In genomic region chr9:37119907-37120839, GRCh38 we compare ENCODE assay signal across 8 cellular contexts. TPM values are rescaled to one million over a fixed set of nuclear protein-coding genes. Genes with fewer than 3 reads are reported as not detected.
DNase-seq lines count a peak whose midpoint lies in the region; ATAC-seq and TF ChIP-seq lines count a peak whose summit lies in the region.

TSS of gene ZCCHC7 (plus strand) at chr9:37120574.

- peaks cover 45% of the 10 kb centered on the region for H3K79me2 ChIP-seq in osteoblast (ENCODE audit: insufficient read depth, low read length)

- H3K4me1 Mint-ChIP-seq in activated naive CD8-positive, alpha-beta T cell (ENCODE audit: low read depth) = peaks cover 35% of the 10 kb centered on the region
- H3K4me1 Mint-ChIP-seq in glutamatergic neuron (ENCODE audit: low read depth, unreplicated experiment) = peaks cover 7% of the 10 kb centered on the region

- H3K4me2 ChIP-seq in osteoblast (ENCODE audit: insufficient read depth, low read length) = peak within 1 kb of the TSS; percentile 95

- POLR2A ChIA-PET in GM10248 (lab: Yijun Ruan, JAX) = interaction anchor here (0.5 to 2.2 kb wide), 9 partner anchors 12 to 178 kb away, joined by 3 to 9 read pairs (median 4); no protein-coding TSS in a partner anchor

- CTCF ChIA-PET in GM10248 (lab: Yijun Ruan, JAX) = interaction anchor here (0.9 to 2.5 kb wide), 13 partner anchors 9 to 181 kb away, joined by 3 to 10 read pairs (median 4); partner anchors contain the start of gene PAX5

- peaks cover 6% of the 10 kb centered on the region for H3K36me3 Mint-ChIP-seq in activated naive CD8-positive, alpha-beta T cell
- H3K36me3 Mint-ChIP-seq in glutamatergic neuron (ENCODE audit: unreplicated experiment) = no peaks in the 10 kb centered on the region

- DNase-seq in GM10248 (ENCODE audit: extremely low spot score) (peak; percentile 99), NCI-H1105 (lab: John Stamatoyannopoulos, UW) (peak; percentile 91), SKM-1 treated with dmso at 0.1 percent for 144 hours (lab: John Stamatoyannopoulos, UW; ENCODE audit: unreplicated experiment) (peak; percentile 86), glutamatergic neuron (peak; percentile 97), osteoblast (ENCODE audit: insufficient read length, low spot score, missing footprints) (peak; percentile 97), thoracic aorta (ENCODE audit: low spot score) (peak; percentile 86)

- H2AFZ ChIP-seq in osteoblast (ENCODE audit: low read length) = peak within 1 kb of the TSS; percentile 99

- ATAC-seq in HG02623 (IDR thresholded peaks at IDR 0.05; ENCODE audit: unreplicated experiment) (peak; percentile 91), thoracic aorta (ENCODE audit: insufficient number of reproducible peaks, low FRiP score, low read depth) (peak; percentile 97)

- H3K9me3 Mint-ChIP-seq in activated naive CD8-positive, alpha-beta T cell (ENCODE audit: low read depth) = peaks cover 3% of the 10 kb centered on the region
- peaks cover 10% of the 10 kb centered on the region for H3K9me3 Mint-ChIP-seq in glutamatergic neuron (ENCODE audit: unreplicated experiment)

- peak within 1 kb of the TSS; percentile 97 for H3K27ac Mint-ChIP-seq in activated naive CD8-positive, alpha-beta T cell
- peak within 1 kb of the TSS; percentile 97 for H3K27ac Mint-ChIP-seq in glutamatergic neuron (ENCODE audit: unreplicated experiment)

- no peaks in the 10 kb centered on the region for H3K27me3 Mint-ChIP-seq in activated naive CD8-positive, alpha-beta T cell
- H3K27me3 Mint-ChIP-seq in glutamatergic neuron (ENCODE audit: unreplicated experiment) = peaks cover 4% of the 10 kb centered on the region

- H3K4me1 ChIP-seq in osteoblast (ENCODE audit: insufficient read depth, low read length) = peaks cover 13% of the 10 kb centered on the region
- peaks cover 17 to 23% of the 10 kb centered on the region in 2 donors for H3K4me1 ChIP-seq in thoracic aorta (ENCODE audit: control insufficient read depth in 1 of 2, low read depth in 2 of 2)

- H3K4me3 Mint-ChIP-seq in activated naive CD8-positive, alpha-beta T cell = peak within 1 kb of the TSS; percentile 93
- peak within 1 kb of the TSS; percentile 99 for H3K4me3 Mint-ChIP-seq in glutamatergic neuron (ENCODE audit: unreplicated experiment)

- no peaks in the 10 kb centered on the region for H3K27me3 ChIP-seq in osteoblast (ENCODE audit: insufficient read depth, low read length)
- no peaks in the 10 kb centered on the region for H3K27me3 ChIP-seq in thoracic aorta (replicated peaks; ENCODE audit: insufficient read depth)

- peak within 1 kb of the TSS; percentile 98 for H3K4me3 ChIP-seq in osteoblast (ENCODE audit: insufficient read depth, low read length)
- H3K4me3 ChIP-seq in thoracic aorta = peak within 1 kb of the TSS; percentile 87

- TF ChIP-seq CTCF in GM10248 (IDR thresholded peaks at IDR 0.05; ENCODE audit: control extremely low read depth, extremely low read depth, low read depth, missing control alignments) (no peak), glutamatergic neuron (IDR thresholded peaks at IDR 0.05; ENCODE audit: partially characterized antibody, unreplicated experiment) (no peak), osteoblast (IDR thresholded peaks at IDR 0.05; ENCODE audit: extremely low read depth, low read depth, low read length) (no peak), thoracic aorta (IDR thresholded peaks at IDR 0.05) (no peak)

- peaks cover 4% of the 10 kb centered on the region for H3K9me3 ChIP-seq in osteoblast (ENCODE audit: low read depth, low read length)
- no peaks in the 10 kb centered on the region for H3K9me3 ChIP-seq in thoracic aorta

- peak within 1 kb of the TSS; percentile 91 for H3K27ac ChIP-seq in osteoblast (ENCODE audit: low read depth, low read length)
- peak within 1 kb of the TSS; percentile 89 to 94 for H3K27ac ChIP-seq in thoracic aorta

- H4K20me1 ChIP-seq in osteoblast (ENCODE audit: insufficient read depth, low read length) = peaks cover 18% of the 10 kb centered on the region

- H3K36me3 ChIP-seq in osteoblast (ENCODE audit: insufficient read depth, low read length) (no peaks in the 10 kb centered on the region), thoracic aorta (no peaks in the 10 kb centered on the region)

RNA-seq across cellular contexts. Expression of gene ZCCHC7, which starts in this region (rescaled TPM):
- 31.1 TPM for total RNA-seq in glutamatergic neuron (ENCODE audit: unreplicated experiment)
- 31.5 and 32.6 TPM in 2 replicates for total RNA-seq in osteoblast
- total RNA-seq in thoracic aorta = 10 to 100 TPM; 13.8 to 19.5 TPM

Comparison
In these comparisons a context has a peak if more than half of its experiments do, and no peak if none do; other contexts are left out.
1. Peak in every context shown above with its lines: DNase-seq, ATAC-seq, H3K4me3 ChIP-seq and H3K27ac ChIP-seq.